ENCODE assay signal across 21 cellular contexts in the genomic region with DNA sequence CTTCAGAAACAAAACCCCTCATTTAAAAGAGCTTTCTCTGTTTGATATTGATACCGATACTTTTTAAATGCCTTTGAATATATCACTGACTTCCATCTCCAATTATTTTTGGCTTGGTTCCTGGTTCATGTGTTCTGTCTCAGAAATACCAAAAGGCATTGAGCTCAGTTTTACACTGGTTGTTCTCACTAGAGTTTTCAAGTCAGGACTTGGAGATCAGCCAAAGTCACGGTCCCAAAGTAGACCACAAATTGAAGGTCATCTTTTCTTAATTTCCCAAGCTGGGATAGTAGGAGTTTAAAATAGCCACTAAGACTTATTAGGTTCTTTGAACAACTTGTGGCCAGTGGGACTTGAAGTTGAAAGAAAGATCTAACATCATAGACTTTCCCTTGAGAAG.
DNase-seq lines count a peak whose midpoint lies in the region; ATAC-seq and TF ChIP-seq lines count a peak whose summit lies in the region.
"Had no signal": no experiment of that assay in that cellular context is flagged by ENCODE, and none has a peak within 500 bp of the region (broad histone marks: within the 10 kb centered on the region; RNA-seq: fewer than 3 reads in every experiment).

No MANE protein-coding gene starts in this region.

- TF ChIP-seq CTCF in astrocyte of the spinal cord (IDR thresholded peaks at IDR 0.05; ENCODE audit: low read depth, low read length) (no peak), neutrophil (IDR thresholded peaks at IDR 0.05) (no peak)

- in situ Hi-C loops in astrocyte of the spinal cord (cut with HindIII; ENCODE audit: low sequenced_read_pairs): no loop called here

- peaks cover 90% of the 10 kb centered on the region in 2 experiments for H3K4me1 ChIP-seq in neutrophil (ENCODE audit: control insufficient read depth in 1 of 2, insufficient read depth in 1 of 2, low read depth in 1 of 2, low read length in 1 of 2)
- H3K4me1 ChIP-seq: BLaER1, Caco-2 had no signal

- ATAC-seq in GM18868 (IDR thresholded peaks at IDR 0.05; ENCODE audit: unreplicated experiment): peak; percentile 30
- peak; percentile 10 for ATAC-seq in HG03025 (IDR thresholded peaks at IDR 0.05; ENCODE audit: low FRiP score, unreplicated experiment)
- ATAC-seq in GM21390 (IDR thresholded peaks at IDR 0.05; ENCODE audit: unreplicated experiment): no peak
- ATAC-seq: GM12878 had no signal

- H3K36me3 ChIP-seq in neutrophil: no peaks in the 10 kb centered on the region
- H3K36me3 ChIP-seq: BLaER1, SJSA1 had no signal

- DNase-seq in astrocyte of the spinal cord (ENCODE audit: low read depth, low spot score): peak; percentile 43
- no peak for DNase-seq in MV-4-11 (lab: John Stamatoyannopoulos, UW)
- DNase-seq in substantia nigra (lab: John Stamatoyannopoulos, UW): no peak
- DNase-seq: ACHN; Caco-2; CD4-positive, alpha-beta T cell; DMS 273 treated with DMSO at 0.1 percent for 48 hours; DMS79 treated with DMSO at 0.1 percent for 48 hours; IMR-90; NCI-H1694; NCI-H2081; NCI-H2171; NCI-H524 treated with DMSO at 0.1 percent for 48 hours; NCI-H82 had no signal

- H3K27ac ChIP-seq in neutrophil (peak overlapping the region; percentile 78), substantia nigra (ENCODE audit: low read depth, low read length, poor library complexity, severe bottlenecking) (no peak overlapping the region)
- H3K27ac ChIP-seq: BLaER1, SJSA1 had no signal

- H3K4me3 ChIP-seq in astrocyte of the spinal cord (ENCODE audit: low read depth, low read length): no peak overlapping the region
- H3K4me3 ChIP-seq in neutrophil (ENCODE audit: low read depth in 1 of 2, low read length in 1 of 2): no peak overlapping the region
- H3K4me3 ChIP-seq: BLaER1, GM12878, SJSA1 had no signal

- H3K9me3 ChIP-seq in neutrophil: no peaks in the 10 kb centered on the region
- H3K9me3 ChIP-seq: BLaER1, Caco-2, SJSA1 had no signal

- H3K27me3 ChIP-seq in neutrophil: no peaks in the 10 kb centered on the region
- H3K27me3 ChIP-seq: BLaER1, SJSA1 had no signal
